In genomic region chr16:68237243-68238028, GRCh38 we compare ENCODE assay signal across 8 cellular contexts. TPM values are rescaled to one million over a fixed set of nuclear protein-coding genes. Genes with fewer than 3 reads are reported as not detected.
DNase-seq lines count a peak whose midpoint lies in the region; ATAC-seq and TF ChIP-seq lines count a peak whose summit lies in the region.

No MANE protein-coding gene starts in this region.

- intact Hi-C loops in testis (cut with DNase I; ENCODE audit: low total_unique reads): loop anchor here (10.0 kb wide), 1 partner anchor 153 kb away; the partner anchor contains the start of gene NFATC3

- H3K36me3 ChIP-seq in osteoblast (ENCODE audit: insufficient read depth, low read length) (no peaks in the 10 kb centered on the region), testis (ENCODE audit: low read depth, missing control alignments) (no peaks in the 10 kb centered on the region)

- H3K27ac ChIP-seq in osteoblast (ENCODE audit: low read depth, low read length): peak overlapping the region; percentile 91
- peak overlapping the region; percentile 33 to 85 for H3K27ac ChIP-seq in testis

- H3K27me3 Mint-ChIP-seq in activated naive CD8-positive, alpha-beta T cell treated with anti-CD3 and anti-CD28 coated beads, Interleukin-2, amount 10 ng/mL, durations not matched to agents 7 days and 5 days: no peaks in the 10 kb centered on the region
- H3K27me3 Mint-ChIP-seq in glutamatergic neuron (ENCODE audit: unreplicated experiment): peaks cover 8% of the 10 kb centered on the region

- TF ChIP-seq CTCF in HFF-Myc (IDR thresholded peaks at IDR 0.05; ENCODE audit: low read depth, low read length, missing control alignments) (no peak), glutamatergic neuron (IDR thresholded peaks at IDR 0.05; ENCODE audit: partially characterized antibody, unreplicated experiment) (no peak), osteoblast (IDR thresholded peaks at IDR 0.05; ENCODE audit: extremely low read depth, low read depth, low read length) (no peak), testis (IDR thresholded peaks at IDR 0.05) (peak in 1 of 3 experiments; percentile 17)

- peaks cover 25% of the 10 kb centered on the region for H3K4me1 Mint-ChIP-seq in activated naive CD8-positive, alpha-beta T cell treated with anti-CD3 and anti-CD28 coated beads, Interleukin-2, amount 10 ng/mL, durations not matched to agents 7 days and 5 days
- no peaks in the 10 kb centered on the region for H3K4me1 Mint-ChIP-seq in glutamatergic neuron (ENCODE audit: low read depth, unreplicated experiment)

- H4K20me1 ChIP-seq in osteoblast (ENCODE audit: insufficient read depth, low read length): no peaks in the 10 kb centered on the region

- H3K4me1 ChIP-seq in osteoblast (ENCODE audit: insufficient read depth, low read length): peaks cover 15% of the 10 kb centered on the region
- peaks cover 13% of the 10 kb centered on the region for H3K4me1 ChIP-seq in testis

- TF ChIP-seq POLR2A in testis (IDR thresholded peaks at IDR 0.05): no peak

- H3K27ac Mint-ChIP-seq in activated naive CD8-positive, alpha-beta T cell treated with anti-CD3 and anti-CD28 coated beads, Interleukin-2, amount 10 ng/mL, durations not matched to agents 7 days and 5 days: peak overlapping the region; percentile 87
- peak overlapping the region; percentile 81 for H3K27ac Mint-ChIP-seq in glutamatergic neuron (ENCODE audit: unreplicated experiment)

- H3K9me3 ChIP-seq in osteoblast (ENCODE audit: low read depth, low read length): no peaks in the 10 kb centered on the region
- no peaks in the 10 kb centered on the region for H3K9me3 ChIP-seq in testis

- DNase-seq in GM04504 (ENCODE audit: low read depth): peak; percentile 95
- peak; percentile 96 for DNase-seq in HFF-Myc (ENCODE audit: extremely low read depth, low read depth)
- peak; percentile 92 for DNase-seq in NCI-H1092 (lab: John Stamatoyannopoulos, UW)
- peak; percentile 97 for DNase-seq in SKM-1 treated with dmso at 0.1 percent for 144 hours (lab: John Stamatoyannopoulos, UW; ENCODE audit: unreplicated experiment)
- peak; percentile 92 for DNase-seq in activated naive CD8-positive, alpha-beta T cell treated with anti-CD3 and anti-CD28 coated beads, Interleukin-2, amount 10 ng/mL, durations not matched to agents 7 days and 5 days
- peak; percentile 96 for DNase-seq in glutamatergic neuron
- DNase-seq in osteoblast (ENCODE audit: insufficient read length, low spot score, missing footprints): peak; percentile 100
- DNase-seq in testis: peak; percentile 98

- POLR2A ChIA-PET in activated naive CD8-positive, alpha-beta T cell treated with anti-CD3 and anti-CD28 coated beads, Interleukin-2, amount 10 ng/mL, durations not matched to agents 7 days and 5 days (lab: Charles Lee): interaction anchor here (0.6 to 1.0 kb wide), 9 partner anchors 8 to 234 kb away, joined by 3 to 7 read pairs (median 3); partner anchors contain the start of gene PLA2G15

- peak; percentile 79 for ATAC-seq in activated naive CD8-positive, alpha-beta T cell treated with anti-CD3 and anti-CD28 coated beads, Interleukin-2, amount 10 ng/mL, durations not matched to agents 7 days and 5 days (ENCODE audit: low read depth)

- H3K4me2 ChIP-seq in osteoblast (ENCODE audit: insufficient read depth, low read length): peak overlapping the region; percentile 78

- WGBS in testis, 2 donors: 0 to 1% methylated on average over 24 to 71 of the region's 72 CpGs

- H3K27me3 ChIP-seq in osteoblast (ENCODE audit: insufficient read depth, low read length) (no peaks in the 10 kb centered on the region), testis (no peaks in the 10 kb centered on the region)

- H3K4me3 Mint-ChIP-seq in activated naive CD8-positive, alpha-beta T cell treated with anti-CD3 and anti-CD28 coated beads, Interleukin-2, amount 10 ng/mL, durations not matched to agents 7 days and 5 days: peak overlapping the region; percentile 97
- peak overlapping the region; percentile 95 for H3K4me3 Mint-ChIP-seq in glutamatergic neuron (ENCODE audit: unreplicated experiment)

- H3K4me3 ChIP-seq in HFF-Myc (replicated peaks; ENCODE audit: low read depth, low read length) (peak overlapping the region; percentile 45), osteoblast (ENCODE audit: insufficient read depth, low read length) (peak overlapping the region; percentile 76), testis (peak overlapping the region; percentile 58 to 66)

- H3K9me3 Mint-ChIP-seq in activated naive CD8-positive, alpha-beta T cell treated with anti-CD3 and anti-CD28 coated beads, Interleukin-2, amount 10 ng/mL, durations not matched to agents 7 days and 5 days: no peaks in the 10 kb centered on the region
- peaks cover 2% of the 10 kb centered on the region for H3K9me3 Mint-ChIP-seq in glutamatergic neuron (ENCODE audit: unreplicated experiment)

- peak overlapping the region; percentile 93 for H2AFZ ChIP-seq in osteoblast (ENCODE audit: low read length)

- no peaks in the 10 kb centered on the region for H3K36me3 Mint-ChIP-seq in activated naive CD8-positive, alpha-beta T cell treated with anti-CD3 and anti-CD28 coated beads, Interleukin-2, amount 10 ng/mL, durations not matched to agents 7 days and 5 days
- H3K36me3 Mint-ChIP-seq in glutamatergic neuron (ENCODE audit: unreplicated experiment): no peaks in the 10 kb centered on the region

- H3K79me2 ChIP-seq in osteoblast (ENCODE audit: insufficient read depth, low read length): no peaks in the 10 kb centered on the region

RNA-seq across cellular contexts. Expression of gene ESRP2, which starts 1.5 kb away (rescaled TPM):
- total RNA-seq in activated naive CD8-positive, alpha-beta T cell treated with anti-CD3 and anti-CD28 coated beads, Interleukin-2, amount 10 ng/mL, durations not matched to agents 7 days and 5 days: under 1 TPM in 1 of 2 experiments, not detected in 1; 0.86 TPM
- total RNA-seq in glutamatergic neuron (ENCODE audit: unreplicated experiment) (not detected), osteoblast (under 0.01 TPM in 1 of 2 replicates, not detected in the other), testis (10 to 100 TPM; 12.8 to 14.6 TPM)
- 30.6 TPM for polyA plus RNA-seq in testis (ENCODE audit: insufficient read depth, low read depth, low replicate concordance)

RNA-seq across cellular contexts. Expression of gene PLA2G15, which starts 7.7 kb away (rescaled TPM):
- total RNA-seq in activated naive CD8-positive, alpha-beta T cell treated with anti-CD3 and anti-CD28 coated beads, Interleukin-2, amount 10 ng/mL, durations not matched to agents 7 days and 5 days: 10 to 100 TPM; 10.8 to 12.5 TPM
- total RNA-seq in glutamatergic neuron (ENCODE audit: unreplicated experiment): 11.9 TPM
- total RNA-seq in osteoblast: 30.8 and 30.9 TPM in 2 replicates
- 10 to 100 TPM; 37.2 to 44.7 TPM for total RNA-seq in testis
- polyA plus RNA-seq in testis (ENCODE audit: insufficient read depth, low read depth, low replicate concordance): 27.3 TPM

RNA-seq across cellular contexts. Expression of gene SLC7A6, which starts 26.9 kb away (rescaled TPM):
- 100 to 1,000 TPM; 110 to 113 TPM for total RNA-seq in activated naive CD8-positive, alpha-beta T cell treated with anti-CD3 and anti-CD28 coated beads, Interleukin-2, amount 10 ng/mL, durations not matched to agents 7 days and 5 days
- 78.1 TPM for total RNA-seq in glutamatergic neuron (ENCODE audit: unreplicated experiment)
- 35.1 and 36.9 TPM in 2 replicates for total RNA-seq in osteoblast
- 10 to 100 TPM; 42.2 to 48.6 TPM for total RNA-seq in testis
- 28.6 TPM for polyA plus RNA-seq in testis (ENCODE audit: insufficient read depth, low read depth, low replicate concordance)

Comparison
In these comparisons a context has a peak if more than half of its experiments do, and no peak if none do; other contexts are left out.
1. Peak in every context shown above with its lines: DNase-seq, ATAC-seq, H3K4me3 ChIP-seq and H3K27ac ChIP-seq.
2. RNA of gene ESRP2, which starts 1.5 kb away (total RNA-seq): 12.8 to 14.6 TPM in testis; 0.86 TPM in activated naive CD8-positive, alpha-beta T cell treated with anti-CD3 and anti-CD28 coated beads, Interleukin-2, amount 10 ng/mL, durations not matched to agents 7 days and 5 days, not detected in glutamatergic neuron (single experiment) and under 0.01 TPM in osteoblast; every median in the first group is over 4 times any median in the second.